Comparison of ENCODE assay signal across 9 cellular contexts in genomic region chr16:19167710-19168172, GRCh38. TPM values are rescaled to one million over a fixed set of nuclear protein-coding genes. Genes with fewer than 3 reads are reported as not detected.
DNase-seq lines count a peak whose midpoint lies in the region; ATAC-seq, FAIRE-seq and TF ChIP-seq lines count a peak whose summit lies in the region.
"Had no signal": no experiment of that assay in that cellular context is flagged by ENCODE, and none has a peak within 500 bp of the region (broad histone marks: within the 10 kb centered on the region; RNA-seq: fewer than 3 reads in every experiment).

No MANE protein-coding gene starts in this region.

- H3K4me3 ChIP-seq in GM12878: peak overlapping the region; percentile 21; the same call in 1 of the 2 replicates
- peak overlapping the region; percentile 48 for H3K4me3 ChIP-seq in iPS-11a (ENCODE audit: low read depth, low read length)
- H3K4me3 ChIP-seq in skeletal muscle cell (ENCODE audit: low read depth, low read length): peak overlapping the region; percentile 48

- TF ChIP-seq CTCF in GM12878 (IDR thresholded peaks at IDR 0.05 in 2 of 3, conservative IDR thresholded peaks at IDR 0.05 in 1 of 3; ENCODE audit: control insufficient read depth in 2 of 3, extremely low read depth in 1 of 3, insufficient read depth in 1 of 3, low read depth in 3 of 3, low read length in 3 of 3): peak; percentile 68 to 83 (median 78)

- POLR2A ChIA-PET in GM12878 (lab: Charles Lee): no interaction called here

- no peaks in the 10 kb centered on the region for H3K36me3 ChIP-seq in GM12878 (ENCODE audit: control insufficient read depth in 2 of 2, insufficient read depth in 2 of 2, low read length in 1 of 2)

- CTCF ChIA-PET in GM12878 (lab: Yijun Ruan, JAX): interaction anchor here (0.8 to 1.2 kb wide), 2 partner anchors 10 to 84 kb away, joined by 3 to 5 read pairs; no protein-coding TSS in a partner anchor

- H3K27ac ChIP-seq in GM12878 (ENCODE audit: control insufficient read depth, insufficient read depth): no peak overlapping the region

- peak overlapping the region; percentile 61 for H3K4me2 ChIP-seq in GM12878 (ENCODE audit: control insufficient read depth, insufficient read depth)

- TF ChIP-seq EP300 in GM12878 (IDR thresholded peaks at IDR 0.05; ENCODE audit: borderline replicate concordance in 1 of 2, control insufficient read depth in 1 of 2, low read depth in 2 of 2, low read length in 2 of 2): no peak

- TF ChIP-seq POLR2A in GM12878 (IDR thresholded peaks at IDR 0.05; ENCODE audit: low read depth, low read length): no peak

- H4K20me1 ChIP-seq in GM12878 (ENCODE audit: control insufficient read depth, insufficient read depth): no peaks in the 10 kb centered on the region

- H3K9ac ChIP-seq in GM12878 (ENCODE audit: control insufficient read depth, insufficient read depth, low read length): no peak overlapping the region

- BruUV-seq in GM12878 (replicated peaks; lab: Mats Ljungman, UMichigan): no TSS peak

- H3K9me3 ChIP-seq in GM12878 (replicated peaks; ENCODE audit: control insufficient read depth, insufficient read depth, low read length): no peaks in the 10 kb centered on the region

- intact Hi-C loops in GM12878 (cut with micrococcal nuclease; ENCODE audit: unreplicated experiment): loop anchor here (1.0 to 10.0 kb wide), 4 partner anchors 43 to 337 kb away; no protein-coding TSS in a partner anchor

- peak; percentile 72 for ATAC-seq in HG03432 (IDR thresholded peaks at IDR 0.05; ENCODE audit: unreplicated experiment)
- peak; percentile 98 for ATAC-seq in GM12878
- ATAC-seq in HG02870 (IDR thresholded peaks at IDR 0.05; ENCODE audit: unreplicated experiment): no peak

- WGBS in GM12878 (ENCODE audit: insufficient coverage, insufficient replicate concordance, low lambda C conversion rate, missing lambda C conversion rate): 2% methylated on average over 44 of the region's 45 CpGs

- no peak for FAIRE-seq in GM12878 (lab: Jason Lieb, UNC)

- peak; percentile 75 for TF ChIP-seq RAD21 in GM12878 (IDR thresholded peaks at IDR 0.05; ENCODE audit: insufficient read depth, low read depth, low read length)

- SMC1A ChIA-PET in GM12878 (lab: Charles Lee; ENCODE audit: uncharacterized antibody, unreplicated experiment): interaction anchor here (1.0 kb wide), 1 partner anchor 74 kb away, joined by 3 read pairs; no protein-coding TSS in a partner anchor

- RAD21 ChIA-PET in GM12878 (lab: Charles Lee; ENCODE audit: unreplicated experiment): no interaction called here

- no peaks in the 10 kb centered on the region for H3K4me1 ChIP-seq in GM12878 (ENCODE audit: control insufficient read depth, insufficient read depth, low read length)

- H2AFZ ChIP-seq in GM12878 (ENCODE audit: control insufficient read depth, low read depth, low read length): peak overlapping the region; percentile 48

- no peaks in the 10 kb centered on the region; a peak in 1 of 4 replicates for H3K27me3 ChIP-seq in GM12878 (replicated peaks in 1 of 2; ENCODE audit: control insufficient read depth in 2 of 2, insufficient read depth in 2 of 2, low read length in 1 of 2)

- peak; percentile 40 to 84 for DNase-seq in NCI-H524 (lab: John Stamatoyannopoulos, UW)
- DNase-seq in NCI-H524 treated with DMSO at 0.1 percent for 48 hours (lab: John Stamatoyannopoulos, UW): no peak
- DNase-seq in NOMO-1 treated with dmso at 0.1 percent for 144 hours (lab: John Stamatoyannopoulos, UW; ENCODE audit: unreplicated experiment): peak; percentile 90
- DNase-seq in GM12878 (ENCODE audit: low read depth, low spot score): no peak
- no peak for DNase-seq in skeletal muscle cell (ENCODE audit: low read depth)

- no peaks in the 10 kb centered on the region for H3K79me2 ChIP-seq in GM12878 (ENCODE audit: control insufficient read depth, insufficient read depth, low read length)

- in situ Hi-C loops in GM12878 (cut with MboI): no loop called here

TF ChIP-seq in GM12878, 131 proteins besides CTCF, POLR2A, EP300 and RAD21 (continues in another document):
- TF ChIP-seq SMC3 (IDR thresholded peaks at IDR 0.05; ENCODE audit: borderline replicate concordance, low read length) (peak; percentile 88), MYB (IDR thresholded peaks at IDR 0.05; ENCODE audit: borderline replicate concordance, low read depth, low read length) (0 out of 2 replicates have a peak, but pooled peaks have one; percentile 13), HDAC6 (IDR thresholded peaks at IDR 0.05; ENCODE audit: unreplicated experiment) (peak; percentile 83), MLLT1 (IDR thresholded peaks at IDR 0.05) (no peak), ZNF384 (IDR thresholded peaks at IDR 0.05; ENCODE audit: borderline replicate concordance, low read depth, low read length) (no peak), PAX5 (IDR thresholded peaks at IDR 0.05; ENCODE audit: borderline replicate concordance, low read depth, low read length) (peak; percentile 75; the same call in 1 of the 2 replicates), DPF2 (IDR thresholded peaks at IDR 0.05) (peak; percentile 43), IKZF1 (conservative IDR thresholded peaks at IDR 0.05) (0 out of 2 replicates have a peak, but pooled peaks have one; percentile 36), RELA (IDR thresholded peaks at IDR 0.05; ENCODE audit: borderline replicate concordance, partially characterized antibody) (peak; percentile 34), LARP7 (IDR thresholded peaks at IDR 0.05) (peak; percentile 85), ZNF207 (IDR thresholded peaks at IDR 0.05; ENCODE audit: borderline replicate concordance) (0 out of 2 replicates have a peak, but pooled peaks have one; percentile 78), EZH2 (IDR thresholded peaks at IDR 0.05; ENCODE audit: borderline replicate concordance, control insufficient read depth, low read depth, low read length) (no peak), YY1 (IDR thresholded peaks at IDR 0.05; ENCODE audit: low read depth, low read length) (peak; percentile 75), POU2F2 (IDR thresholded peaks at IDR 0.05; ENCODE audit: borderline replicate concordance, low read depth, low read length) (0 out of 3 replicates have a peak, but pooled peaks have one; percentile 31), KDM1A (IDR thresholded peaks at IDR 0.05; ENCODE audit: borderline replicate concordance) (no peak), NR2F1 (conservative IDR thresholded peaks at IDR 0.05) (peak; percentile 38; the same call in 1 of the 2 replicates), ZSCAN29 (IDR thresholded peaks at IDR 0.05) (0 out of 2 replicates have a peak, but pooled peaks have one; percentile 28), RB1 (IDR thresholded peaks at IDR 0.05; ENCODE audit: borderline replicate concordance) (peak; percentile 90; the same call in 1 of the 2 replicates), BHLHE40 (IDR thresholded peaks at IDR 0.05; ENCODE audit: borderline replicate concordance in 1 of 2, low read depth in 2 of 2, low read length in 1 of 2) (peak in 1 of 2 experiments; percentile 80; a peak in 3 of 4 replicates), KLF5 (IDR thresholded peaks at IDR 0.05; ENCODE audit: partially characterized antibody) (peak; percentile 42), CHD2 (IDR thresholded peaks at IDR 0.05; ENCODE audit: borderline replicate concordance, low read depth, low read length) (no peak)

RNA-seq across cellular contexts. Expression of gene SYT17, which starts 0.3 kb away (rescaled TPM):
- 24.8 and 37.1 TPM in 2 replicates for total RNA-seq in GM12878 (2013; cell fraction: nucleolus; rRNA removed)
- total RNA-seq in GM12878 (2014; rRNA removed): 5.7 and 6.2 TPM in 2 replicates
- 4.1 and 5.8 TPM in 2 replicates for total RNA-seq in GM12878 (2014; rRNA removed; fragmentation: Illumina TruSeq; extraction: Trizol)
- 3.8 and 4.0 TPM in 2 replicates for total RNA-seq in GM12878 (2021)
- polyA plus RNA-seq in GM12878 (2011; ENCODE audit: low read depth): 0.72 TPM
- 3.2 and 4.3 TPM in 2 replicates for polyA plus RNA-seq in GM12878 (2011; rRNA removed)
- polyA plus RNA-seq in GM12878 (2011; cell fraction: cytosol; rRNA removed): 4.5 and 6.0 TPM in 2 replicates
- polyA plus RNA-seq in GM12878 (2011; cell fraction: nucleus; rRNA removed): 6.6 TPM in 2 replicates
- polyA plus RNA-seq in GM12878 (2012): 3.6 and 5.8 TPM in 2 replicates
- polyA plus RNA-seq in GM12878 (2014; fragmentation: Illumina TruSeq; extraction: Trizol): 3.3 and 5.3 TPM in 2 replicates
- 10 to 100 TPM; 10.2 to 12.3 TPM for polyA plus RNA-seq in GM12878 (2014; fragmentation: Nextera tagmentation; extraction: Ambion mirVana)
- polyA plus RNA-seq in GM12878 (2014; rRNA removed): 5.6 and 8.2 TPM in 2 replicates
- 1 to 10 TPM; 3.7 to 4.7 TPM for polyA plus RNA-seq in GM12878 (2016; fragmentation: Nextera tagmentation; extraction: Ambion mirVana)
- 4.5 and 6.9 TPM in 2 replicates for polyA minus RNA-seq in GM12878 (2011; rRNA and poly(A)+ RNA removed)
- 1.1 and 2.2 TPM in 2 replicates for polyA minus RNA-seq in GM12878 (2011; cell fraction: cytosol; rRNA and poly(A)+ RNA removed)
- 3.6 and 7.7 TPM in 2 replicates for polyA minus RNA-seq in GM12878 (2011; cell fraction: nucleus; rRNA and poly(A)+ RNA removed)
- total RNA-seq: CD4-positive, alpha-beta T cell had no signal

RNA-seq across cellular contexts. Expression of gene ITPRIPL2, which starts 54.0 kb away (rescaled TPM):
- total RNA-seq in GM12878 (2013; cell fraction: nucleolus; rRNA removed): 23.0 and 26.1 TPM in 2 replicates
- 5.1 and 5.7 TPM in 2 replicates for total RNA-seq in GM12878 (2014; rRNA removed)
- total RNA-seq in GM12878 (2014; rRNA removed; fragmentation: Illumina TruSeq; extraction: Trizol): 4.4 and 4.5 TPM in 2 replicates
- total RNA-seq in GM12878 (2021): 14.3 and 14.7 TPM in 2 replicates
- polyA plus RNA-seq in GM12878 (2011; ENCODE audit: low read depth): 1.5 TPM
- 3.0 and 3.7 TPM in 2 replicates for polyA plus RNA-seq in GM12878 (2011; rRNA removed)
- polyA plus RNA-seq in GM12878 (2011; cell fraction: cytosol; rRNA removed): 2.1 and 3.3 TPM in 2 replicates
- polyA plus RNA-seq in GM12878 (2011; cell fraction: nucleus; rRNA removed): 3.3 and 3.7 TPM in 2 replicates
- polyA plus RNA-seq in GM12878 (2012): 2.3 and 3.1 TPM in 2 replicates
- polyA plus RNA-seq in GM12878 (2014; fragmentation: Illumina TruSeq; extraction: Trizol): 4.0 and 5.4 TPM in 2 replicates
- polyA plus RNA-seq in GM12878 (2014; fragmentation: Nextera tagmentation; extraction: Ambion mirVana): under 1 TPM; 0.48 to 0.68 TPM
- polyA plus RNA-seq in GM12878 (2014; rRNA removed): 4.3 and 5.1 TPM in 2 replicates
- 1 to 10 TPM in 1 of 2 experiments, under 1 TPM in 1; 0.57 to 1.7 TPM for polyA plus RNA-seq in GM12878 (2016; fragmentation: Nextera tagmentation; extraction: Ambion mirVana)
- 3.0 and 4.4 TPM in 2 replicates for polyA minus RNA-seq in GM12878 (2011; rRNA and poly(A)+ RNA removed)
- 3.7 and 4.2 TPM in 2 replicates for polyA minus RNA-seq in GM12878 (2011; cell fraction: cytosol; rRNA and poly(A)+ RNA removed)
- polyA minus RNA-seq in GM12878 (2011; cell fraction: nucleus; rRNA and poly(A)+ RNA removed): 3.0 and 5.2 TPM in 2 replicates

Comparison
In these comparisons a context has a peak if more than half of its experiments do, and no peak if none do; other contexts are left out.
1. DNase-seq: peak in NCI-H524 (2 of 2) and NOMO-1 treated with dmso at 0.1 percent for 144 hours (single experiment); none in NCI-H524 treated with DMSO at 0.1 percent for 48 hours (single experiment), GM12878 (single experiment) and skeletal muscle cell (single experiment).
2. Peak in every context shown above with its lines, with median percentiles within 50 percentile points of each other: H3K4me3 ChIP-seq.